ENCODE assay signal across 8 cellular contexts in genomic region chr18:48446582-48447225, GRCh38. TPM values are rescaled to one million over a fixed set of nuclear protein-coding genes. Genes with fewer than 3 reads are reported as not detected.
A peak's percentile ranks its signal among the peaks of the same experiment; 100 is the strongest.
DNase-seq lines count a peak whose midpoint lies in the region; ATAC-seq and TF ChIP-seq lines count a peak whose summit lies in the region.

No MANE protein-coding gene starts in this region.

- peak overlapping the region; percentile 66 for H3K4me2 ChIP-seq in osteoblast (ENCODE audit: insufficient read depth, low read length)

- H3K4me1 ChIP-seq in foreskin keratinocyte: no peaks in the 10 kb centered on the region
- peaks cover 19% of the 10 kb centered on the region for H3K4me1 ChIP-seq in osteoblast (ENCODE audit: insufficient read depth, low read length)
- H3K4me1 ChIP-seq in thoracic aorta (ENCODE audit: control insufficient read depth in 1 of 2, low read depth in 2 of 2): peaks cover 5 to 29% of the 10 kb centered on the region in 2 donors

- peak; percentile 99 for TF ChIP-seq CTCF in AG09309 (IDR thresholded peaks at IDR 0.05; ENCODE audit: control insufficient read depth, insufficient read depth, low read depth, low read length, missing control alignments)
- peak; percentile 96 for TF ChIP-seq CTCF in foreskin keratinocyte (conservative IDR thresholded peaks at IDR 0.05)
- peak; percentile 96 for TF ChIP-seq CTCF in osteoblast (IDR thresholded peaks at IDR 0.05; ENCODE audit: extremely low read depth, low read depth, low read length)
- peak; percentile 91 for TF ChIP-seq CTCF in thoracic aorta (IDR thresholded peaks at IDR 0.05)

- no peaks in the 10 kb centered on the region for H3K79me2 ChIP-seq in osteoblast (ENCODE audit: insufficient read depth, low read length)

- H3K36me3 ChIP-seq in osteoblast (ENCODE audit: insufficient read depth, low read length): no peaks in the 10 kb centered on the region
- no peaks in the 10 kb centered on the region for H3K36me3 ChIP-seq in thoracic aorta

- H3K4me3 ChIP-seq in AG09309 (ENCODE audit: control insufficient read depth, low read depth, low read length): no peak overlapping the region
- H3K4me3 ChIP-seq in osteoblast (ENCODE audit: insufficient read depth, low read length): peak overlapping the region; percentile 36
- H3K4me3 ChIP-seq in thoracic aorta: no peak overlapping the region

- peak overlapping the region; percentile 78 for H2AFZ ChIP-seq in osteoblast (ENCODE audit: low read length)

- DNase-seq in AG09309 (ENCODE audit: low read depth) (no peak), NAMALWA (ENCODE audit: low spot score) (peak; percentile 82), SIG-M5 (lab: John Stamatoyannopoulos, UW) (peak; percentile 30), foreskin keratinocyte (peak in 1 of 2 donors; percentile 39), osteoblast (ENCODE audit: insufficient read length, low spot score, missing footprints) (peak; percentile 92), thoracic aorta (ENCODE audit: low spot score) (peak; percentile 68)
- peak; percentile 86 for DNase-seq in activated effector memory CD4-positive, alpha-beta T cell treated with anti-CD3 and anti-CD28 coated beads, Interleukin-2, amount 50 U/mL, for 16 hours

- H3K9me3 ChIP-seq in osteoblast (ENCODE audit: low read depth, low read length) (no peaks in the 10 kb centered on the region), thoracic aorta (no peaks in the 10 kb centered on the region)

- H3K27ac ChIP-seq in foreskin keratinocyte (no peak overlapping the region), osteoblast (ENCODE audit: low read depth, low read length) (no peak overlapping the region), thoracic aorta (no peak overlapping the region)

- peaks cover 55% of the 10 kb centered on the region for H3K27me3 ChIP-seq in foreskin keratinocyte
- H3K27me3 ChIP-seq in osteoblast (ENCODE audit: insufficient read depth, low read length): peaks cover 54% of the 10 kb centered on the region
- H3K27me3 ChIP-seq in thoracic aorta (replicated peaks; ENCODE audit: insufficient read depth): no peaks in the 10 kb centered on the region

- ATAC-seq in GM19351 (IDR thresholded peaks at IDR 0.05; ENCODE audit: unreplicated experiment): peak; percentile 63
- ATAC-seq in foreskin keratinocyte: peak; percentile 72
- peak; percentile 39 for ATAC-seq in thoracic aorta (ENCODE audit: insufficient number of reproducible peaks, low FRiP score, low read depth)

- H4K20me1 ChIP-seq in osteoblast (ENCODE audit: insufficient read depth, low read length): no peaks in the 10 kb centered on the region

RNA-seq across cellular contexts. Expression of gene ZBTB7C, which starts 37.5 kb away (rescaled TPM):
- under 0.01 and 0.07 TPM in 2 replicates for total RNA-seq in foreskin keratinocyte
- polyA plus RNA-seq in foreskin keratinocyte: 0.02 TPM in 2 replicates
- total RNA-seq in osteoblast: 0.29 and 0.36 TPM in 2 replicates
- 10 to 100 TPM in 1 of 2 donors, 1 to 10 TPM in 1; 9.6 to 10.9 TPM for total RNA-seq in thoracic aorta
